Comparison of ENCODE assay signal across 8 cellular contexts in the genomic region with DNA sequence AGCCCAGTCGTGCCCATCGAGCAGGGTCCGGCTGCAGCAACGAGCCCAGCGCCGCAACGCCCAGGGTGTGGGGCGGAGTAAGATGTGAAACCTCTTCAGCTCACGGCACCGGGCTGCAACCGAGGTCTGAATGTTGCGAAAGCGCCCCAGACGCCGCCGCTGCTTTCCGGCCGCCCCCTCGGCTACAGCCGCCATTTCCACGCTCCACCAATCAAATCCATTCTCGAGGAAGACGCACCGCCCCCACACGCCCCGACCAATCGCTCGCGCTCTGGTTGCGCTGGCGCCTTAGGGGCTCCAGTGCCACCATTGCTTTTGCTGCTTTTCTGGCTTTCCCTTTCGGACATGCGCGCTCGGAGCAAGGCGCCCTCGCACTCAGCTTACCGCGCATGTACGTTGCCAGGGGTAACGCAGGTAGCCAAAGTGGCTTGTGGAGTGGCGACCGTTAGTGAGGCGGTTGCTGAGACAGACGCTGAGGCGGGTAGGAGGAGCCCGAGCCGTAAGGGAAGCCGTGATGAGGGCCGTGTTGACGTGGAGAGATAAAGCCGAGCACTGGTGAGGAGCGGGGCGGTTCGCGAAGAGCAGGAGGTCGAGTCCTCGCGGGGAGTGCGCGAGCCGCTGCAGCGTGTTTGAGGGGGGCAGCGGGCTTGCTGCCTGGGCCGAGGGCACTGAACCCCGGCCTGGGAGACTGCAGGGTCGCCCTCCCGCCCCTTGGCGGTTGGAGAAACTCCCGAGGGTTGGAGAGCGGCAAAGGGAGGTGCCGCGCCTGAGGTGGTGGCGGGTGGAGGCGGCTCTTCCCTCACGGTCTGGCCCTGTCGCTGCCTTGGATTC. TPM values are rescaled to one million over a fixed set of nuclear protein-coding genes. Genes with fewer than 3 reads are reported as not detected.
DNase-seq lines count a peak whose midpoint lies in the region; ATAC-seq and TF ChIP-seq lines count a peak whose summit lies in the region.

Gene IFT122 (plus strand): TSS at position 408 of the 831 bp plus-strand sequence. CDS start 107 bp downstream, at position 515.
Gene MBD4 (minus strand): TSS at position 132 of the 831 bp plus-strand sequence. CDS start 115 bp downstream, at position 17.

- no peak for TF ChIP-seq EP300 in esophagus muscularis mucosa (IDR thresholded peaks at IDR 0.05)

- H3K4me1 ChIP-seq in DND-41 (ENCODE audit: insufficient read depth, low read length): peaks cover 63% of the 10 kb centered on the region
- H3K4me1 ChIP-seq in Karpas-422 (ENCODE audit: low read length): peaks cover 53% of the 10 kb centered on the region
- peaks cover 44 to 80% (median 71%) of the 10 kb centered on the region in 4 donors for H3K4me1 ChIP-seq in esophagus muscularis mucosa
- H3K4me1 ChIP-seq in muscle layer of duodenum (ENCODE audit: control insufficient read depth in 1 of 2, insufficient read depth in 2 of 2, low read length in 2 of 2): peaks cover 11 to 36% of the 10 kb centered on the region in 2 donors

- H3K4me2 ChIP-seq in DND-41 (ENCODE audit: insufficient read depth, low read length) (peak within 1 kb of the TSS; percentile 77), Karpas-422 (ENCODE audit: low read depth, low read length, poor library complexity, severe bottlenecking) (peak within 1 kb of the TSS; percentile 88)

- H3K4me3 ChIP-seq in DND-41 (ENCODE audit: low read depth in 1 of 2, low read length in 2 of 2) (peak within 1 kb of the TSS; percentile 94 to 96), Karpas-422 (ENCODE audit: low read length) (peak within 1 kb of the TSS; percentile 91), esophagus muscularis mucosa (peak within 1 kb of the TSS; percentile 77 to 93 (median 87)), muscle layer of duodenum (ENCODE audit: low read depth in 1 of 2, low read length in 2 of 2) (peak within 1 kb of the TSS; percentile 88 to 92)

- H3K9me3 ChIP-seq in DND-41 (ENCODE audit: insufficient read depth, low read length, severe bottlenecking) (no peaks in the 10 kb centered on the region), Karpas-422 (ENCODE audit: low read length) (no peaks in the 10 kb centered on the region), esophagus muscularis mucosa (no peaks in the 10 kb centered on the region), muscle layer of duodenum (ENCODE audit: control insufficient read depth in 1 of 2, low read length in 2 of 2) (no peaks in the 10 kb centered on the region)

- H3K36me3 ChIP-seq in DND-41 (ENCODE audit: insufficient read depth, low read length) (peaks cover 31% of the 10 kb centered on the region), Karpas-422 (ENCODE audit: insufficient read depth, low read length) (peaks cover 12% of the 10 kb centered on the region; the same call in 1 of the 2 replicates), esophagus muscularis mucosa (peaks cover 6 to 30% (median 22%) of the 10 kb centered on the region in 4 donors), muscle layer of duodenum (ENCODE audit: control insufficient read depth in 1 of 2, insufficient read depth in 2 of 2, low read length in 2 of 2) (peaks cover 11 to 19% of the 10 kb centered on the region in 2 donors)

- intact Hi-C loops in esophagus muscularis mucosa (cut with DNase I): no loop called here

- peak; percentile 87 for ATAC-seq in DND-41 (ENCODE audit: insufficient read depth, low read depth)
- ATAC-seq in GM21825 (IDR thresholded peaks at IDR 0.05; ENCODE audit: unreplicated experiment): peak; percentile 81

- peak within 1 kb of the TSS; percentile 99 for H2AFZ ChIP-seq in DND-41 (ENCODE audit: low read depth, low read length)
- H2AFZ ChIP-seq in Karpas-422 (ENCODE audit: low read length): peak within 1 kb of the TSS; percentile 27; the same call in 1 of the 2 replicates

- TF ChIP-seq POLR2A in esophagus muscularis mucosa (IDR thresholded peaks at IDR 0.05; ENCODE audit: low read depth): peak; percentile 83

- H3K27me3 ChIP-seq in DND-41 (ENCODE audit: insufficient read depth, low read length, poor library complexity) (no peaks in the 10 kb centered on the region), Karpas-422 (ENCODE audit: low read length) (no peaks in the 10 kb centered on the region), esophagus muscularis mucosa (no peaks in the 10 kb centered on the region), muscle layer of duodenum (ENCODE audit: low read depth, low read length) (no peaks in the 10 kb centered on the region)

- H3K27ac ChIP-seq in DND-41 (ENCODE audit: low read length) (peak within 1 kb of the TSS; percentile 96), Karpas-422 (ENCODE audit: low read length) (peak within 1 kb of the TSS; percentile 93), esophagus muscularis mucosa (replicated peaks in 1 of 4) (peak within 1 kb of the TSS; percentile 84 to 91 (median 88)), muscle layer of duodenum (ENCODE audit: low read length) (peak within 1 kb of the TSS; percentile 94)

- DNase-seq in DND-41 (peak; percentile 100), Karpas-422 (peak; percentile 100), RKO (ENCODE audit: low spot score) (peak; percentile 99), activated T-helper 1 cell treated with Interleukin-2 at 50 U/mL for 16 hours (ENCODE audit: low read depth) (peak; percentile 97), esophagus muscularis mucosa (ENCODE audit: extremely low spot score) (peak; percentile 100)
- DNase-seq in stimulated activated CD8-positive, alpha-beta memory T cell treated with anti-CD3 and anti-CD28 coated beads, Interleukin-7, amount 100 ng/mL, for 4 hours (ENCODE audit: low read depth in 2 of 2): peak; percentile 98

- H3K79me2 ChIP-seq in DND-41 (ENCODE audit: insufficient read depth, low read length): peaks cover 77% of the 10 kb centered on the region
- H3K79me2 ChIP-seq in Karpas-422 (ENCODE audit: low read length): peaks cover 44% of the 10 kb centered on the region

- H3K9ac ChIP-seq in DND-41 (ENCODE audit: low read depth, low read length) (peak within 1 kb of the TSS; percentile 96), Karpas-422 (ENCODE audit: low read length) (peak within 1 kb of the TSS; percentile 94)

- no peaks in the 10 kb centered on the region; the same call in 1 of the 2 replicates for H4K20me1 ChIP-seq in DND-41 (ENCODE audit: insufficient read depth, low read length)
- no peaks in the 10 kb centered on the region for H4K20me1 ChIP-seq in Karpas-422 (ENCODE audit: insufficient read depth, low read depth, low read length)

- TF ChIP-seq CTCF in DND-41 (IDR thresholded peaks at IDR 0.05; ENCODE audit: borderline replicate concordance, extremely low read depth, low read length, poor library complexity, severe bottlenecking) (no peak), esophagus muscularis mucosa (IDR thresholded peaks at IDR 0.05) (no peak)

- H3K9me2 ChIP-seq in Karpas-422 (replicated peaks; ENCODE audit: insufficient read depth, low read length): no peaks in the 10 kb centered on the region

- under 1% methylated on average over 26 of the region's 77 CpGs for WGBS in esophagus muscularis mucosa

RNA-seq across cellular contexts. Expression of gene IFT122, which starts in this region (rescaled TPM):
- 4.7 and 6.6 TPM in 2 replicates for total RNA-seq in Karpas-422 (2014; rRNA removed; shearing (Covaris generic); ENCODE audit: low replicate concordance)
- total RNA-seq in esophagus muscularis mucosa: 10 to 100 TPM; 19.5 to 32.8 (median 21.9) TPM

RNA-seq across cellular contexts. Expression of gene MBD4, which starts in this region (rescaled TPM):
- total RNA-seq in Karpas-422 (2014; rRNA removed; shearing (Covaris generic); ENCODE audit: low replicate concordance): 51.9 and 130 TPM in 2 replicates
- 10 to 100 TPM; 12.1 to 23.3 (median 16.4) TPM for total RNA-seq in esophagus muscularis mucosa

Comparison
In these comparisons a context has a peak if more than half of its experiments do, and no peak if none do; other contexts are left out.
1. Peak in every context shown above with its lines: DNase-seq, ATAC-seq, H3K4me3 ChIP-seq and H3K27ac ChIP-seq.